In the genomic region with DNA sequence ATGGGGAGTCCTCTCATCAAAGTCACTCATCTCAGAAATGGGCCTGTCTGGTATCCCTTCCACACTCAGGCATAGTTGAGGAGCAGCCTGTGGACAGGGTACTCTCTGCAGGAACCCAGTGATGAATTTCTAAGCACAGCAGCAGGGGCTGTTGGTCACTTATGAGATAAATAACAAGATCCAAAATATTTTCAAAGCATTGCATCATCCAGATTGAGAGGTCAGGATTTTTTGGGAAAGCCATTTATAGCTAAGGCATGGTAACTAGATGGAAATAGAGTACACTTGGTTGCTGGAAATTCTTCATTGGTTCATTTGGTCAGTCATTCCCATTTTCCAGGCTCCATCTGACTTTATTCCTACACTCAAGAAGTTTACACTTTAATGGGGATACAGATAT, we compare ENCODE assay signal across 18 cellular contexts.
DNase-seq lines count a peak whose midpoint lies in the region; ATAC-seq and TF ChIP-seq lines count a peak whose summit lies in the region.
"Had no signal": no experiment of that assay in that cellular context is flagged by ENCODE, and none has a peak within 500 bp of the region (broad histone marks: within the 10 kb centered on the region; RNA-seq: fewer than 3 reads in every experiment).

No MANE protein-coding gene starts in this region.

- CTCF ChIA-PET in WTC11 (lab: Charles Lee), result no interaction called here

- 0 out of 2 replicates have a peak overlapping the region, but pooled peaks have one; percentile 7 for H3K9ac ChIP-seq in iPS-20b (ENCODE audit: low read depth, low read length)
- H3K9ac ChIP-seq in GM23248, result no peak overlapping the region
- H3K9ac ChIP-seq: KMS-11 had no signal

- in situ Hi-C loops in GM23248 (cut with MboI), result no loop called here

- DNase-seq in NCI-H146 (lab: John Stamatoyannopoulos, UW) (peak; percentile 7), NCI-H146 treated with DMSO at 0.1 percent for 48 hours (lab: John Stamatoyannopoulos, UW; ENCODE audit: unreplicated experiment) (no peak), WTC11 (ENCODE audit: low spot score) (no peak), Peyer's patch (no peak), GM23248 (no peak), upper lobe of right lung (no peak)
- DNase-seq: DMS 273 treated with DMSO at 0.1 percent for 48 hours, DND-41, MV-4-11, NCI-H187 treated with DMSO at 0.1 percent for 48 hours, NCI-H2227 treated with DMSO at 0.1 percent for 48 hours, NCI-H524, SW 1271 had no signal

- no peaks in the 10 kb centered on the region for H4K20me1 ChIP-seq in GM23248 (ENCODE audit: insufficient read depth)

- H3K9me2 ChIP-seq in GM23248 (ENCODE audit: insufficient read depth), result no peaks in the 10 kb centered on the region

- H3K27me3 Mint-ChIP-seq in WTC11 (ENCODE audit: low read depth), result peaks cover 2% of the 10 kb centered on the region

- H3K4me3 Mint-ChIP-seq in WTC11, result no peak overlapping the region
- H3K4me3 Mint-ChIP-seq: CD14-positive monocyte had no signal

- H2AFZ ChIP-seq in GM23248, result no peak overlapping the region

- ATAC-seq in WTC11 (no peak), SK-N-SH treated with all-trans-retinoic acid at 6 μM for 48 hours (no peak), upper lobe of right lung (no peak)

- peaks cover 37% of the 10 kb centered on the region for H3K4me1 ChIP-seq in iPS-20b (ENCODE audit: insufficient read depth, low read length)
- no peaks in the 10 kb centered on the region for H3K4me1 ChIP-seq in Peyer's patch
- peaks cover 32% of the 10 kb centered on the region for H3K4me1 ChIP-seq in GM23248 (ENCODE audit: insufficient read depth)
- no peaks in the 10 kb centered on the region for H3K4me1 ChIP-seq in upper lobe of right lung

- H3F3A ChIP-seq in GM23248 (ENCODE audit: insufficient read depth), result peaks cover 17% of the 10 kb centered on the region

- H3K4me1 Mint-ChIP-seq in WTC11, result peaks cover 54% of the 10 kb centered on the region
- H3K4me1 Mint-ChIP-seq: CD14-positive monocyte had no signal

- TF ChIP-seq POLR2A in Peyer's patch (IDR thresholded peaks at IDR 0.05), result no peak

- H3K27ac ChIP-seq in iPS-20b (ENCODE audit: low read length) (no peak overlapping the region), Peyer's patch (no peak overlapping the region), GM23248 (no peak overlapping the region), upper lobe of right lung (no peak overlapping the region)
- H3K27ac ChIP-seq: 22Rv1, KMS-11 had no signal

- no peaks in the 10 kb centered on the region for H3K79me2 ChIP-seq in GM23248 (ENCODE audit: insufficient read depth)

- intact Hi-C loops in upper lobe of right lung (cut with DNase I), result no loop called here

- H3K36me3 Mint-ChIP-seq in WTC11, result peaks cover 34% of the 10 kb centered on the region
- H3K36me3 Mint-ChIP-seq: CD14-positive monocyte had no signal

- H3K36me3 ChIP-seq in iPS-20b (ENCODE audit: insufficient read depth, low read depth, low read length) (no peaks in the 10 kb centered on the region), Peyer's patch (no peaks in the 10 kb centered on the region), GM23248 (ENCODE audit: low read depth) (no peaks in the 10 kb centered on the region), upper lobe of right lung (no peaks in the 10 kb centered on the region)

- peak overlapping the region; percentile 93 for H3K27ac Mint-ChIP-seq in WTC11
- H3K27ac Mint-ChIP-seq: CD14-positive monocyte had no signal

- H3K4me2 ChIP-seq in GM23248 (ENCODE audit: unreplicated experiment), result no peak overlapping the region
- H3K4me2 ChIP-seq: KMS-11 had no signal

- H3K27me3 ChIP-seq in iPS-20b (ENCODE audit: insufficient read depth, low read length) (no peaks in the 10 kb centered on the region), Peyer's patch (no peaks in the 10 kb centered on the region), GM23248 (replicated peaks; ENCODE audit: insufficient read depth) (no peaks in the 10 kb centered on the region), upper lobe of right lung (no peaks in the 10 kb centered on the region)

- H3K9me3 ChIP-seq in iPS-20b (ENCODE audit: insufficient read depth, low read depth, low read length) (peaks cover 7% of the 10 kb centered on the region), Peyer's patch (no peaks in the 10 kb centered on the region), GM23248 (ENCODE audit: low read depth) (no peaks in the 10 kb centered on the region), upper lobe of right lung (no peaks in the 10 kb centered on the region)

- POLR2A ChIA-PET in WTC11 (lab: Charles Lee), result interaction anchor here (0.5 kb wide), 1 partner anchor 21 kb away, joined by 3 read pairs; no protein-coding TSS in a partner anchor

- H3K4me3 ChIP-seq in iPS-20b (ENCODE audit: low read length) (no peak overlapping the region), Peyer's patch (no peak overlapping the region), GM23248 (no peak overlapping the region), upper lobe of right lung (no peak overlapping the region)

- no peak for TF ChIP-seq CTCF in WTC11 (IDR thresholded peaks at IDR 0.05)
- TF ChIP-seq CTCF in Peyer's patch (IDR thresholded peaks at IDR 0.05), result no peak
- no peak for TF ChIP-seq CTCF in upper lobe of right lung (IDR thresholded peaks at IDR 0.05)

- peaks cover 37% of the 10 kb centered on the region for H3K9me3 Mint-ChIP-seq in WTC11

TF ChIP-seq in WTC11, 78 proteins besides CTCF, POLR2A, EP300 and RAD21 (continues in another document):
- TF ChIP-seq, protein P1, sequence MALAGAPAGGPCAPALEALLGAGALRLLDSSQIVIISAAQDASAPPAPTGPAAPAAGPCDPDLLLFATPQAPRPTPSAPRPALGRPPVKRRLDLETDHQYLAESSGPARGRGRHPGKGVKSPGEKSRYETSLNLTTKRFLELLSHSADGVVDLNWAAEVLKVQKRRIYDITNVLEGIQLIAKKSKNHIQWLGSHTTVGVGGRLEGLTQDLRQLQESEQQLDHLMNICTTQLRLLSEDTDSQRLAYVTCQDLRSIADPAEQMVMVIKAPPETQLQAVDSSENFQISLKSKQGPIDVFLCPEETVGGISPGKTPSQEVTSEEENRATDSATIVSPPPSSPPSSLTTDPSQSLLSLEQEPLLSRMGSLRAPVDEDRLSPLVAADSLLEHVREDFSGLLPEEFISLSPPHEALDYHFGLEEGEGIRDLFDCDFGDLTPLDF (CRISPR knock-in tag; IDR thresholded peaks at IDR 0.05), result no peak
- TF ChIP-seq NFE2L1 (CRISPR knock-in tag; IDR thresholded peaks at IDR 0.05), result no peak

TF ChIP-seq in SK-N-SH treated with all-trans-retinoic acid at 6 μM for 48 hours, 23 proteins besides CTCF, POLR2A, EP300 and RAD21:
- TF ChIP-seq, protein P2, sequence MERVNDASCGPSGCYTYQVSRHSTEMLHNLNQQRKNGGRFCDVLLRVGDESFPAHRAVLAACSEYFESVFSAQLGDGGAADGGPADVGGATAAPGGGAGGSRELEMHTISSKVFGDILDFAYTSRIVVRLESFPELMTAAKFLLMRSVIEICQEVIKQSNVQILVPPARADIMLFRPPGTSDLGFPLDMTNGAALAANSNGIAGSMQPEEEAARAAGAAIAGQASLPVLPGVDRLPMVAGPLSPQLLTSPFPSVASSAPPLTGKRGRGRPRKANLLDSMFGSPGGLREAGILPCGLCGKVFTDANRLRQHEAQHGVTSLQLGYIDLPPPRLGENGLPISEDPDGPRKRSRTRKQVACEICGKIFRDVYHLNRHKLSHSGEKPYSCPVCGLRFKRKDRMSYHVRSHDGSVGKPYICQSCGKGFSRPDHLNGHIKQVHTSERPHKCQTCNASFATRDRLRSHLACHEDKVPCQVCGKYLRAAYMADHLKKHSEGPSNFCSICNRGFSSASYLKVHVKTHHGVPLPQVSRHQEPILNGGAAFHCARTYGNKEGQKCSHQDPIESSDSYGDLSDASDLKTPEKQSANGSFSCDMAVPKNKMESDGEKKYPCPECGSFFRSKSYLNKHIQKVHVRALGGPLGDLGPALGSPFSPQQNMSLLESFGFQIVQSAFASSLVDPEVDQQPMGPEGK (CRISPR knock-in tag; IDR thresholded peaks at IDR 0.05; ENCODE audit: borderline replicate concordance), result no peak
- TF ChIP-seq RARB (CRISPR knock-in tag; IDR thresholded peaks at IDR 0.05) (no peak), ZNF8 (CRISPR knock-in tag; IDR thresholded peaks at IDR 0.05) (no peak), ZC3H10 (CRISPR knock-in tag; IDR thresholded peaks at IDR 0.05) (no peak), OSR1 (CRISPR knock-in tag; IDR thresholded peaks at IDR 0.05) (no peak), GLIS3 (CRISPR knock-in tag; IDR thresholded peaks at IDR 0.05) (no peak), BACH2 (CRISPR knock-in tag; IDR thresholded peaks at IDR 0.05; ENCODE audit: borderline replicate concordance) (no peak), SNAI2 (CRISPR knock-in tag; IDR thresholded peaks at IDR 0.05) (no peak), TOX (CRISPR knock-in tag; IDR thresholded peaks at IDR 0.05; ENCODE audit: borderline replicate concordance) (no peak), TCF4 (CRISPR knock-in tag; IDR thresholded peaks at IDR 0.05; ENCODE audit: borderline replicate concordance) (no peak), ARNTL (CRISPR knock-in tag; IDR thresholded peaks at IDR 0.05; ENCODE audit: borderline replicate concordance, low read depth) (no peak)
- TF ChIP-seq, protein P3, sequence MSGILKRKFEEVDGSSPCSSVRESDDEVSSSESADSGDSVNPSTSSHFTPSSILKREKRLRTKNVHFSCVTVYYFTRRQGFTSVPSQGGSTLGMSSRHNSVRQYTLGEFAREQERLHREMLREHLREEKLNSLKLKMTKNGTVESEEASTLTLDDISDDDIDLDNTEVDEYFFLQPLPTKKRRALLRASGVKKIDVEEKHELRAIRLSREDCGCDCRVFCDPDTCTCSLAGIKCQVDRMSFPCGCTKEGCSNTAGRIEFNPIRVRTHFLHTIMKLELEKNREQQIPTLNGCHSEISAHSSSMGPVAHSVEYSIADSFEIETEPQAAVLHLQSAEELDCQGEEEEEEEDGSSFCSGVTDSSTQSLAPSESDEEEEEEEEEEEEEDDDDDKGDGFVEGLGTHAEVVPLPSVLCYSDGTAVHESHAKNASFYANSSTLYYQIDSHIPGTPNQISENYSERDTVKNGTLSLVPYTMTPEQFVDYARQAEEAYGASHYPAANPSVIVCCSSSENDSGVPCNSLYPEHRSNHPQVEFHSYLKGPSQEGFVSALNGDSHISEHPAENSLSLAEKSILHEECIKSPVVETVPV (CRISPR knock-in tag; IDR thresholded peaks at IDR 0.05), result no peak
